Comparison of ENCODE assay signal across 30 cellular contexts in the genomic region with DNA sequence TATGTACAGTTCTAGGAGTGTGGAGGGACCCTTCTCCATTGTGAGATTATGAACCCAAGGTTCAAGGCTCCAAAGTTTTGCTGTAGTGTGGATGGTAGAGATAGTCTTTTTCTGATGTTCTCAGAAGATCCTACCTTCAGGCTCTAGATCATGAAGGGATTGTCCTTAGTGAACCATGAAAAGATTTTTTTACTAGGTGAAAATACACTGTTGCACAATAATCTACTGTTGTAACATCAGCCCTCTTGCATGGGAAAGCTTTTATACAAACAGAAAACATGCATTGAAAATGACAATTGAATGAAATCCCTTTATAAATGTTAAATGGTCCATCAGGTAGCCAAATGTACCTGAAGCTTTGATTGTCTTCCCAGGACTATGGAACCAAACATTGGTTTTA.
"Had no signal": no experiment of that assay in that cellular context is flagged by ENCODE, and none has a peak within 500 bp of the region (broad histone marks: within the 10 kb centered on the region; RNA-seq: fewer than 3 reads in every experiment).

No MANE protein-coding gene starts in this region.

- H3K9me3 ChIP-seq: left lung, neutrophil, psoas muscle, sigmoid colon, stomach, testis, thyroid gland, upper lobe of right lung had no signal

- H3K9ac ChIP-seq: neural progenitor cell, parathyroid adenoma had no signal

- H3K4me1 Mint-ChIP-seq: naive B cell; natural killer cell; nephron progenitor cell; stimulated activated memory B cell treated with anti-CD40 and anti-IgM and Interleukin-4, amounts not matched to agents 10 μg/mL and 1 μg/mL and 100 μg/mL, for 72 hours had no signal

- ATAC-seq: left cardiac atrium; left lung; natural killer cell; psoas muscle; right cardiac atrium; stimulated activated memory B cell treated with anti-CD40 and anti-IgM and Interleukin-4, amounts not matched to agents 10 μg/mL and 1 μg/mL and 100 μg/mL, for 72 hours; stimulated activated naive CD8-positive, alpha-beta T cell treated with anti-CD3 and anti-CD28 coated beads, Interleukin-15, Interleukin-2, amounts not matched to agents 100 U/mL and 50 U/mL, for 24 hours; upper lobe of right lung had no signal

- FAIRE-seq: keratinocyte, urothelium cell line had no signal

- H3K79me2 ChIP-seq: parathyroid adenoma had no signal

- H3K4me3 ChIP-seq: left lung, lung, neural progenitor cell, psoas muscle, sigmoid colon, smooth muscle cell, stomach, testis, thyroid gland, upper lobe of right lung had no signal

- H3K27ac ChIP-seq: left lung, neural progenitor cell, neutrophil, parathyroid adenoma, psoas muscle, sigmoid colon, stomach, testis, thyroid gland, upper lobe of right lung had no signal

- H3K36me3 ChIP-seq: left lung, neural progenitor cell, neutrophil, sigmoid colon, stomach, thyroid gland, upper lobe of right lung had no signal

- H3K4me3 Mint-ChIP-seq: mesothelial cell of epicardium; naive B cell; natural killer cell; nephron progenitor cell; neural progenitor cell; stimulated activated memory B cell treated with anti-CD40 and anti-IgM and Interleukin-4, amounts not matched to agents 10 μg/mL and 1 μg/mL and 100 μg/mL, for 72 hours had no signal

- DNase-seq: hippocampal formation; kidney glomerular epithelial cell; left cardiac atrium; left lung; mesendoderm; naive B cell; natural killer cell; nephron progenitor cell; occipital lobe; psoas muscle; right cardiac atrium; sigmoid colon; stimulated activated CD4-positive, alpha-beta T cell treated with anti-CD3 and anti-CD28 coated beads, Interleukin-1b, Interleukin-23, amount 100 ng/mL, for 48 hours; stimulated activated CD4-positive, alpha-beta T cell treated with anti-CD3 and anti-CD28 coated beads, Interleukin-2, amount 100 ng/mL, for 48 hours; stimulated activated CD4-positive, alpha-beta T cell treated with anti-CD3 and anti-CD28 coated beads, Interleukin-4, amount 100 ng/mL, for 4 hours; stimulated activated CD8-positive, alpha-beta memory T cell treated with anti-CD3 and anti-CD28 coated beads, Interleukin-4, amount 100 ng/mL, for 48 hours; stimulated activated naive CD8-positive, alpha-beta T cell treated with anti-CD3 and anti-CD28 coated beads, Interleukin-15, Interleukin-2, amounts not matched to agents 100 U/mL and 50 U/mL, for 24 hours; stomach; testis; thyroid gland; upper lobe of right lung had no signal

- H3K27me3 ChIP-seq: left lung, neural progenitor cell, neutrophil, sigmoid colon, stomach, testis, thyroid gland, upper lobe of right lung had no signal

- H3K4me2 ChIP-seq: neural progenitor cell, smooth muscle cell had no signal

- H3K36me3 Mint-ChIP-seq: mesothelial cell of epicardium; natural killer cell; neural progenitor cell; stimulated activated memory B cell treated with anti-CD40 and anti-IgM and Interleukin-4, amounts not matched to agents 10 μg/mL and 1 μg/mL and 100 μg/mL, for 72 hours had no signal

- H3K27ac Mint-ChIP-seq: mesothelial cell of epicardium; naive B cell; natural killer cell; nephron progenitor cell; neural progenitor cell; stimulated activated memory B cell treated with anti-CD40 and anti-IgM and Interleukin-4, amounts not matched to agents 10 μg/mL and 1 μg/mL and 100 μg/mL, for 72 hours had no signal

- H2AFZ ChIP-seq: neural progenitor cell, parathyroid adenoma had no signal

- H3K9me3 Mint-ChIP-seq: natural killer cell; nephron progenitor cell; neural progenitor cell; stimulated activated memory B cell treated with anti-CD40 and anti-IgM and Interleukin-4, amounts not matched to agents 10 μg/mL and 1 μg/mL and 100 μg/mL, for 72 hours had no signal

- H3K4me1 ChIP-seq: left lung, parathyroid adenoma, psoas muscle, sigmoid colon, stomach, testis, upper lobe of right lung had no signal

- H3K27me3 Mint-ChIP-seq: stimulated activated memory B cell treated with anti-CD40 and anti-IgM and Interleukin-4, amounts not matched to agents 10 μg/mL and 1 μg/mL and 100 μg/mL, for 72 hours had no signal
